In genomic region chrX:103254171-103254824, GRCh38 we compare ENCODE assay signal across 7 cellular contexts. TPM values are rescaled to one million over a fixed set of nuclear protein-coding genes. Genes with fewer than 3 reads are reported as not detected.
A peak's percentile ranks its signal among the peaks of the same experiment; 100 is the strongest.
DNase-seq lines count a peak whose midpoint lies in the region; ATAC-seq and TF ChIP-seq lines count a peak whose summit lies in the region.

No MANE protein-coding gene starts in this region.

- peaks cover 0 to 12% of the 10 kb centered on the region in 2 donors for H3K27me3 ChIP-seq in tibial nerve

- WGBS in tibial nerve, 2 donors, result 1 to 22% methylated on average over 15 to 22 of the region's 22 CpGs

- DNase-seq in GM12864 (ENCODE audit: low read depth) (no peak), NCI-H2081 (lab: John Stamatoyannopoulos, UW) (peak; percentile 78 to 87), fibroblast of the aortic adventitia (ENCODE audit: low read depth) (peak; percentile 43), natural killer cell (peak; percentile 20), tibial nerve (ENCODE audit: low spot score in 2 of 2) (peak in 1 of 2 donors; percentile 22)
- DNase-seq in activated T-cell treated with anti-CD3 and anti-CD28 coated beads, Interleukin-2, amount 50 U/mL, for 48 hours, result peak; percentile 57 to 58

- TF ChIP-seq CTCF in GM12864 (IDR thresholded peaks at IDR 0.05; ENCODE audit: low read depth, low read length, missing control alignments), result no peak
- no peak for TF ChIP-seq CTCF in fibroblast of the aortic adventitia (IDR thresholded peaks at IDR 0.05; ENCODE audit: insufficient read depth, low read length)
- no peak for TF ChIP-seq CTCF in natural killer cell (IDR thresholded peaks at IDR 0.05)
- TF ChIP-seq CTCF in tibial nerve (IDR thresholded peaks at IDR 0.05), result no peak

- no peaks in the 10 kb centered on the region for H3K9me3 Mint-ChIP-seq in natural killer cell

- no peaks in the 10 kb centered on the region for H3K27me3 Mint-ChIP-seq in natural killer cell (ENCODE audit: low read depth in 2 of 2)

- TF ChIP-seq POLR2A in tibial nerve (IDR thresholded peaks at IDR 0.05), result peak in 1 of 2 donors; percentile 29

- no peaks in the 10 kb centered on the region for H3K36me3 ChIP-seq in tibial nerve

- no peaks in the 10 kb centered on the region for H3K36me3 Mint-ChIP-seq in natural killer cell

- H3K9me3 ChIP-seq in tibial nerve, result no peaks in the 10 kb centered on the region

- TF ChIP-seq EP300 in tibial nerve (IDR thresholded peaks at IDR 0.05), result no peak

- intact Hi-C loops in natural killer cell (cut with micrococcal nuclease), result loop anchor here (2.0 kb wide), 1 partner anchor 39 kb away; the partner anchor contains the start of gene BEX4

- H3K4me3 Mint-ChIP-seq in natural killer cell, result peak overlapping the region; percentile 96

- H3K4me3 ChIP-seq in GM12864 (ENCODE audit: low read depth, low read length), result peak overlapping the region; percentile 83
- H3K4me3 ChIP-seq in fibroblast of the aortic adventitia (ENCODE audit: low read depth, low read length), result peak overlapping the region; percentile 81
- peak overlapping the region; percentile 24 to 64 (median 48) for H3K4me3 ChIP-seq in tibial nerve

- peak overlapping the region; percentile 75 to 91 (median 82) for H3K27ac ChIP-seq in tibial nerve

- peaks cover 0 to 8% (median 0%) of the 10 kb centered on the region in 4 donors for H3K4me1 ChIP-seq in tibial nerve

- peak overlapping the region; percentile 92 to 99 for H3K27ac Mint-ChIP-seq in natural killer cell

- ATAC-seq in HG02588 (IDR thresholded peaks at IDR 0.05; ENCODE audit: unreplicated experiment), result peak; percentile 63
- peak; percentile 59 to 74 (median 66) for ATAC-seq in natural killer cell

- peaks cover 20 to 21% of the 10 kb centered on the region in 2 donors for H3K4me1 Mint-ChIP-seq in natural killer cell

RNA-seq across cellular contexts. Expression of gene TCEAL8, which starts 0.7 kb away (rescaled TPM):
- 144 and 370 TPM in 2 replicates for total RNA-seq in fibroblast of the aortic adventitia (ENCODE audit: low replicate concordance)
- 10 to 100 TPM; 17.2 to 26.5 (median 22.1) TPM for total RNA-seq in natural killer cell
- 10 to 100 TPM; 39.9 to 69.1 (median 59.1) TPM for total RNA-seq in tibial nerve

RNA-seq across cellular contexts. Expression of gene TCEAL5, which starts 22.3 kb away (rescaled TPM):
- total RNA-seq in fibroblast of the aortic adventitia (ENCODE audit: low replicate concordance), result not detected in 2 replicates
- not detected for total RNA-seq in natural killer cell
- total RNA-seq in tibial nerve, result not detected

RNA-seq across cellular contexts. Expression of gene BEX4, which starts 39.4 kb away (rescaled TPM):
- total RNA-seq in fibroblast of the aortic adventitia (ENCODE audit: low replicate concordance), result 7.9 and 15.6 TPM in 2 replicates
- total RNA-seq in natural killer cell, result 10 to 100 TPM; 30.8 to 53.4 (median 47.1) TPM
- total RNA-seq in tibial nerve, result 10 to 100 TPM; 25.3 to 39.3 (median 29.7) TPM

RNA-seq across cellular contexts. Expression of gene BEX2, which starts 56.5 kb away (rescaled TPM):
- total RNA-seq in fibroblast of the aortic adventitia (ENCODE audit: low replicate concordance), result 1.6 and 14.3 TPM in 2 replicates
- total RNA-seq in natural killer cell, result 10 to 100 TPM; 11.6 to 25.2 (median 16.8) TPM
- total RNA-seq in tibial nerve, result 1 to 10 TPM in 2 of 4 donors, under 1 TPM in 1, not detected in 1; 0.87 to 4.8 (median 1.2) TPM
